9 cellular contexts compared by ENCODE assay signal in genomic region chr6:90233994-90234393, GRCh38.
A peak's percentile ranks its signal among the peaks of the same experiment; 100 is the strongest.
DNase-seq lines count a peak whose midpoint lies in the region; ATAC-seq and TF ChIP-seq lines count a peak whose summit lies in the region.
"Had no signal": no experiment of that assay in that cellular context is flagged by ENCODE, and none has a peak within 500 bp of the region (broad histone marks: within the 10 kb centered on the region; RNA-seq: fewer than 3 reads in every experiment).

No MANE protein-coding gene starts in this region.

- peak; percentile 94 for DNase-seq in DND-41
- peak; percentile 80 for DNase-seq in activated CD8-positive, alpha-beta memory T cell treated with anti-CD3 and anti-CD28 coated beads for 24 hours
- peak; percentile 86 for DNase-seq in central memory CD4-positive, alpha-beta T cell
- DNase-seq in stimulated activated CD4-positive, alpha-beta T cell treated with anti-CD3 and anti-CD28 coated beads, TNF-alpha, amount 100 ng/mL, for 48 hours (ENCODE audit: low read depth in 3 of 3) = peak in 2 of 3 donors; percentile 57 to 76
- DNase-seq in HAP-1 (ENCODE audit: low spot score in 2 of 2) = no peak
- DNase-seq in 8988T = no peak
- DNase-seq in NCI-H1092 treated with DMSO at 0.1 percent for 48 hours (lab: John Stamatoyannopoulos, UW) = no peak
- no peak for DNase-seq in upper lobe of left lung
- DNase-seq: NCI-H2081 treated with DMSO at 0.1 percent for 48 hours had no signal

- no peaks in the 10 kb centered on the region for H3K79me2 ChIP-seq in DND-41 (ENCODE audit: insufficient read depth, low read length)

- H3K9me3 ChIP-seq in DND-41 (ENCODE audit: insufficient read depth, low read length, severe bottlenecking) = no peaks in the 10 kb centered on the region
- no peaks in the 10 kb centered on the region for H3K9me3 ChIP-seq in HAP-1
- H3K9me3 ChIP-seq in upper lobe of left lung = no peaks in the 10 kb centered on the region

- H3K9ac ChIP-seq in DND-41 (ENCODE audit: low read depth, low read length) = no peak overlapping the region

- no peak overlapping the region for H2AFZ ChIP-seq in DND-41 (ENCODE audit: low read depth, low read length)

- no peaks in the 10 kb centered on the region for H3K27me3 ChIP-seq in DND-41 (ENCODE audit: insufficient read depth, low read length, poor library complexity)
- H3K27me3 ChIP-seq in HAP-1 (ENCODE audit: low read depth) = peaks cover 20% of the 10 kb centered on the region
- H3K27me3 ChIP-seq in upper lobe of left lung = no peaks in the 10 kb centered on the region

- TF ChIP-seq EP300 in upper lobe of left lung (IDR thresholded peaks at IDR 0.05) = no peak

- TF ChIP-seq POLR2A in upper lobe of left lung (IDR thresholded peaks at IDR 0.05) = no peak

- H3K4me1 ChIP-seq in DND-41 (ENCODE audit: insufficient read depth, low read length) (peaks cover 36% of the 10 kb centered on the region), HAP-1 (no peaks in the 10 kb centered on the region), upper lobe of left lung (peaks cover 0 to 12% (median 3%) of the 10 kb centered on the region in 4 donors)

- peak overlapping the region; percentile 55 for H3K4me2 ChIP-seq in DND-41 (ENCODE audit: insufficient read depth, low read length)

- WGBS in upper lobe of left lung, 2 donors = 73 to 74% methylated on average over 6 of the region's 6 CpGs

- H4K20me1 ChIP-seq in DND-41 (ENCODE audit: insufficient read depth, low read length) = no peaks in the 10 kb centered on the region; the same call in 1 of the 2 replicates

- TF ChIP-seq CTCF in DND-41 (IDR thresholded peaks at IDR 0.05; ENCODE audit: borderline replicate concordance, extremely low read depth, low read length, poor library complexity, severe bottlenecking) (no peak), upper lobe of left lung (IDR thresholded peaks at IDR 0.05) (no peak)

- no peaks in the 10 kb centered on the region for H3K36me3 ChIP-seq in DND-41 (ENCODE audit: insufficient read depth, low read length)
- H3K36me3 ChIP-seq in HAP-1 (replicated peaks) = no peaks in the 10 kb centered on the region
- H3K36me3 ChIP-seq in upper lobe of left lung = no peaks in the 10 kb centered on the region

- H3K27ac ChIP-seq in DND-41 (ENCODE audit: low read length) = peak overlapping the region; percentile 66
- no peak overlapping the region for H3K27ac ChIP-seq in upper lobe of left lung

- H3K4me3 ChIP-seq in DND-41 (ENCODE audit: low read depth in 1 of 2, low read length in 2 of 2) = peak overlapping the region in 1 of 2 experiments; percentile 26; a peak in 2 of 4 replicates
- no peak overlapping the region for H3K4me3 ChIP-seq in HAP-1
- H3K4me3 ChIP-seq in upper lobe of left lung = no peak overlapping the region

- in situ Hi-C loops in HAP-1 (cut with MboI; ENCODE audit: low sequenced_read_pairs) = no loop called here

- ATAC-seq in DND-41 (ENCODE audit: insufficient read depth, low read depth) (peak; percentile 98), upper lobe of left lung (ENCODE audit: low FRiP score in 2 of 2) (no peak)

Comparison
In these comparisons a context has a peak if more than half of its experiments do, and no peak if none do; other contexts are left out.
1. DNase-seq: peak in DND-41 (single experiment), activated CD8-positive, alpha-beta memory T cell treated with anti-CD3 and anti-CD28 coated beads for 24 hours (single experiment), central memory CD4-positive, alpha-beta T cell (single experiment) and stimulated activated CD4-positive, alpha-beta T cell treated with anti-CD3 and anti-CD28 coated beads, TNF-alpha, amount 100 ng/mL, for 48 hours (2 of 3); none in HAP-1 (0 of 2), 8988T (single experiment), NCI-H1092 treated with DMSO at 0.1 percent for 48 hours (single experiment) and upper lobe of left lung (0 of 2).